9 cellular contexts compared by ENCODE assay signal in the genomic region with DNA sequence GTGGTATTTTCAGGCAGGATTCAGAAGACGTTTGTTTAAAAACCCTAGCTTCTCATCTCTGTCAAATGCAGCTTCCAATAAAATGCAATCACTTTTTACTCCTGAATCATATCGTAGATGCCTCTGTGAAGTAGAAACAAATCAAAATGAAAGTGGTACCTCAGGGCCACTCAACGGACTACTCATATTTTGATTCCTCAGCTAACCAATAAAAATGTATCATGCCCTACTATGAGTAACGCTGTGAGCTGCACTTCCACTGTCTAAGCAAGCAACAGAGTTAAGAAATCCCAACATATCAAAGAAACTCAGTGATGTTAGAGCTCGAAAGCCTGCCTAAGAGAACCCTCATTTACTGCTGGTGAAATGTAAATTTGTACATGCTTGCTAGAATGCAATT.
DNase-seq lines count a peak whose midpoint lies in the region; ATAC-seq lines count a peak whose summit lies in the region.
"Had no signal": no experiment of that assay in that cellular context is flagged by ENCODE, and none has a peak within 500 bp of the region (broad histone marks: within the 10 kb centered on the region; RNA-seq: fewer than 3 reads in every experiment).

No MANE protein-coding gene starts in this region.

- peak overlapping the region; percentile 82 to 93 (median 88) for H3K4me2 ChIP-seq in BLaER1 treated with 17β-estradiol and CSF1 and Interleukin-3, amounts not matched to agents 10 nM and 100 nM

- H3K27ac ChIP-seq in BLaER1 treated with 17β-estradiol and CSF1 and Interleukin-3, amounts not matched to agents 10 nM and 100 nM, result peak overlapping the region; percentile 56 to 84 (median 79); a peak in 21 of 22 replicates
- no peak overlapping the region for H3K27ac ChIP-seq in effector memory CD4-positive, alpha-beta T cell (ENCODE audit: insufficient read depth, low read length, poor library complexity, severe bottlenecking)
- H3K27ac ChIP-seq: pancreas had no signal

- H4K20me1 ChIP-seq in BLaER1 treated with 17β-estradiol and CSF1 and Interleukin-3, amounts not matched to agents 10 nM and 100 nM, result no peaks in the 10 kb centered on the region

- no peak for DNase-seq in effector memory CD4-positive, alpha-beta T cell
- DNase-seq in NOMO-1 (lab: John Stamatoyannopoulos, UW; ENCODE audit: unreplicated experiment in 2 of 2) (no peak), NCI-H146 treated with DMSO at 0.1 percent for 48 hours (lab: John Stamatoyannopoulos, UW; ENCODE audit: unreplicated experiment) (no peak), COLO668 (lab: John Stamatoyannopoulos, UW; ENCODE audit: unreplicated experiment) (no peak), H4 (ENCODE audit: low spot score) (no peak)

- ATAC-seq in GM19397 (IDR thresholded peaks at IDR 0.05; ENCODE audit: unreplicated experiment) (peak; percentile 17), HG03565 (IDR thresholded peaks at IDR 0.05; ENCODE audit: unreplicated experiment) (peak; percentile 27)

- H3K9ac ChIP-seq in BLaER1 treated with 17β-estradiol and CSF1 and Interleukin-3, amounts not matched to agents 10 nM and 100 nM, result peak overlapping the region; percentile 44 to 74 (median 65); a peak in 20 of 22 replicates

- H3K4me3 ChIP-seq in BLaER1 treated with 17β-estradiol and CSF1 and Interleukin-3, amounts not matched to agents 10 nM and 100 nM, result peak overlapping the region in 8 of 10 experiments; percentile 22 to 48 (median 37); a peak in 12 of 20 replicates
- H3K4me3 ChIP-seq in effector memory CD4-positive, alpha-beta T cell (ENCODE audit: insufficient read depth, low read depth, low read length, poor library complexity, severe bottlenecking), result peak overlapping the region; percentile 19
- H3K4me3 ChIP-seq: pancreas had no signal

- peaks cover 33 to 60% (median 50%) of the 10 kb centered on the region in 10 experiments for H3K4me1 ChIP-seq in BLaER1 treated with 17β-estradiol and CSF1 and Interleukin-3, amounts not matched to agents 10 nM and 100 nM
- H3K4me1 ChIP-seq in effector memory CD4-positive, alpha-beta T cell (ENCODE audit: control insufficient read depth, insufficient read depth, low read length, poor library complexity, severe bottlenecking), result peaks cover 7% of the 10 kb centered on the region
- H3K4me1 ChIP-seq: pancreas had no signal

- H3K27me3 ChIP-seq in BLaER1 treated with 17β-estradiol and CSF1 and Interleukin-3, amounts not matched to agents 10 nM and 100 nM, result no peaks in the 10 kb centered on the region
- no peaks in the 10 kb centered on the region for H3K27me3 ChIP-seq in effector memory CD4-positive, alpha-beta T cell (replicated peaks; ENCODE audit: control insufficient read depth, insufficient read depth, low read length, poor library complexity, severe bottlenecking)
- H3K27me3 ChIP-seq: pancreas had no signal

- H3K36me3 ChIP-seq in BLaER1 treated with 17β-estradiol and CSF1 and Interleukin-3, amounts not matched to agents 10 nM and 100 nM, result no peaks in the 10 kb centered on the region
- no peaks in the 10 kb centered on the region for H3K36me3 ChIP-seq in effector memory CD4-positive, alpha-beta T cell (ENCODE audit: control insufficient read depth, insufficient read depth, low read length)
- H3K36me3 ChIP-seq: pancreas had no signal

- peaks cover 0 to 3% (median 0%) of the 10 kb centered on the region in 11 experiments; a peak in 2 of 22 replicates for H3K9me3 ChIP-seq in BLaER1 treated with 17β-estradiol and CSF1 and Interleukin-3, amounts not matched to agents 10 nM and 100 nM (replicated peaks in 1 of 11)
- no peaks in the 10 kb centered on the region for H3K9me3 ChIP-seq in effector memory CD4-positive, alpha-beta T cell (ENCODE audit: control insufficient read depth, low read length)
- H3K9me3 ChIP-seq: pancreas had no signal
